Comparison of ENCODE assay signal across 9 cellular contexts in the genomic region with DNA sequence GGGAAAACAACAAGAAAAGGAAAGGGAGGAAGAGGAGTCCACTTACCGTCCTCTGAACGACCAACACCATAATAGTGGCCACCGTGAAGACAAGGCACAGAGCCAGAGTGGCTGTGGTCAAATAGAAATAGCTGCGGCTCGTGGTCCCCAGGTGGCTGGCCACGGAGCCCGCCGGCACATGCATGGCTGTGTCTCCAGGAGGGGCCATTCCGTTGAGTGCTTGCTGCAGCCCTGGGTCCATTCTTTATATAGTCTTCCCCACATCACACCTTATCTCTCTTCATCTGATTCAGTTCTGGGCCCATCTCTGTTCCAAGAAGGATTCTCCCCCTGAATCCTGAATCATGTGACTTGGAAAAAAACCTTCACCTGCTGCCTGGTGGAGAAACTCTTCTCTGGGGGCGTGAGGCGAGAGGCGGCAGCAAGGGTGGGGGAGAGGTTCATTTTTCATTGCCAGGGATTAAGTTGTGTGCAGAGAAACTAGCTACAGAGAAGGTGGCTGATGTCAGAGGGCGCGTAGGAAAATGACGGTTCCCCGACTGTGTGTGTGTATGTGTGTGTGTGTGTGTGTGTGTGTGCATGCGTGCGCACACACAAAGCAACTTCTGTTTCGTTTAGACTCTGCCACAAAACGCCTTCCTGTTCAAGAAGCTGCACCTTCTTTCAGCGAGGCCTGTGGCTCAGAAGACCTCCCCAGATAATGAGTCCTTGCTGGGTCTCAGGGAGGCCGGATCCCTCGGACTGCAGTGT. TPM values are rescaled to one million over a fixed set of nuclear protein-coding genes. Genes with fewer than 3 reads are reported as not detected.
A peak's percentile ranks its signal among the peaks of the same experiment; 100 is the strongest.
DNase-seq lines count a peak whose midpoint lies in the region; ATAC-seq and TF ChIP-seq lines count a peak whose summit lies in the region.
"Had no signal": no experiment of that assay in that cellular context is flagged by ENCODE, and none has a peak within 500 bp of the region (broad histone marks: within the 10 kb centered on the region; RNA-seq: fewer than 3 reads in every experiment).

A gene with protein sequence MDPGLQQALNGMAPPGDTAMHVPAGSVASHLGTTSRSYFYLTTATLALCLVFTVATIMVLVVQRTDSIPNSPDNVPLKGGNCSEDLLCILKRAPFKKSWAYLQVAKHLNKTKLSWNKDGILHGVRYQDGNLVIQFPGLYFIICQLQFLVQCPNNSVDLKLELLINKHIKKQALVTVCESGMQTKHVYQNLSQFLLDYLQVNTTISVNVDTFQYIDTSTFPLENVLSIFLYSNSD (minus strand): TSS at position 529 of the 750 bp plus-strand sequence. CDS start 288 bp downstream, at position 241.

- H3K27me3 ChIP-seq in GM23248 (replicated peaks; ENCODE audit: insufficient read depth) = peaks cover 34% of the 10 kb centered on the region

- peak within 1 kb of the TSS; percentile 97 for H3K27ac Mint-ChIP-seq in activated CD4-positive, alpha-beta memory T cell treated with anti-CD3 and anti-CD28 coated beads for 36 hours
- H3K27ac Mint-ChIP-seq in HFFc6 = no peak within 1 kb of the TSS

- no peak within 1 kb of the TSS for H3K4me2 ChIP-seq in GM23248 (ENCODE audit: unreplicated experiment)

- WGBS in GM23248 (ENCODE audit: low coverage in 1 of 2, low lambda C conversion rate in 2 of 2, missing lambda C conversion rate in 2 of 2), 2 experiments = 85 to 88% methylated on average over 23 of the region's 23 CpGs

- H3K27me3 Mint-ChIP-seq in activated CD4-positive, alpha-beta memory T cell treated with anti-CD3 and anti-CD28 coated beads for 36 hours = no peaks in the 10 kb centered on the region
- H3K27me3 Mint-ChIP-seq in HFFc6 (ENCODE audit: insufficient read depth) = peaks cover 44% of the 10 kb centered on the region

- no peaks in the 10 kb centered on the region for H3F3A ChIP-seq in GM23248 (ENCODE audit: insufficient read depth)

- H3K9me3 ChIP-seq in GM23248 (ENCODE audit: low read depth) = no peaks in the 10 kb centered on the region

- CTCF ChIA-PET in activated CD4-positive, alpha-beta memory T cell treated with anti-CD3 and anti-CD28 coated beads for 36 hours (lab: Charles Lee) = interaction anchor here (0.7 to 4.9 kb wide), 16 partner anchors 8 to 338 kb away, joined by 3 to 20 read pairs (median 4); no protein-coding TSS in a partner anchor

- H4K20me1 ChIP-seq in GM23248 (ENCODE audit: insufficient read depth) = no peaks in the 10 kb centered on the region

- DNase-seq in activated CD4-positive, alpha-beta memory T cell treated with anti-CD3 and anti-CD28 coated beads for 36 hours = peak; percentile 90
- DNase-seq in Right ventricle myocardium inferior (ENCODE audit: missing footprints) (peak; percentile 62), HFFc6 (no peak), GM23248 (no peak)
- peak; percentile 21 for DNase-seq in stimulated activated CD8-positive, alpha-beta memory T cell treated with anti-CD3 and anti-CD28 coated beads, Interleukin-15, amount 100 ng/mL, for 1 hour (ENCODE audit: low read depth)

- no peaks in the 10 kb centered on the region for H3K9me2 ChIP-seq in GM23248 (ENCODE audit: insufficient read depth)

- H3K36me3 ChIP-seq in GM23248 (ENCODE audit: low read depth) = no peaks in the 10 kb centered on the region

- H3K36me3 Mint-ChIP-seq in activated CD4-positive, alpha-beta memory T cell treated with anti-CD3 and anti-CD28 coated beads for 36 hours = peaks cover 28% of the 10 kb centered on the region
- H3K36me3 Mint-ChIP-seq in HFFc6 (ENCODE audit: low read depth) = no peaks in the 10 kb centered on the region

- no peak within 1 kb of the TSS for H3K9ac ChIP-seq in GM23248

- H3K9me3 Mint-ChIP-seq in activated CD4-positive, alpha-beta memory T cell treated with anti-CD3 and anti-CD28 coated beads for 36 hours = no peaks in the 10 kb centered on the region
- H3K9me3 Mint-ChIP-seq in HFFc6 = no peaks in the 10 kb centered on the region

- peaks cover 44% of the 10 kb centered on the region for H3K4me1 Mint-ChIP-seq in activated CD4-positive, alpha-beta memory T cell treated with anti-CD3 and anti-CD28 coated beads for 36 hours (ENCODE audit: low read depth)
- H3K4me1 Mint-ChIP-seq in HFFc6 (ENCODE audit: low read depth) = no peaks in the 10 kb centered on the region

- intact Hi-C loops in activated CD4-positive, alpha-beta memory T cell treated with anti-CD3 and anti-CD28 coated beads for 36 hours (cut with micrococcal nuclease) = loop anchor here (1.0 kb wide), 7 partner anchors 11 to 106 kb away; no protein-coding TSS in a partner anchor
- intact Hi-C loops in Right ventricle myocardium inferior (cut with DNase I) = no loop called here

- in situ Hi-C loops in GM23248 (cut with MboI) = no loop called here

- no peak for TF ChIP-seq CTCF in HFFc6 (IDR thresholded peaks at IDR 0.05)

- H3K4me3 Mint-ChIP-seq in activated CD4-positive, alpha-beta memory T cell treated with anti-CD3 and anti-CD28 coated beads for 36 hours = peak within 1 kb of the TSS; percentile 94
- H3K4me3 Mint-ChIP-seq in HFFc6 = no peak within 1 kb of the TSS

- POLR2A ChIA-PET in activated CD4-positive, alpha-beta memory T cell treated with anti-CD3 and anti-CD28 coated beads for 36 hours (lab: Charles Lee) = interaction anchor here (0.6 to 5.2 kb wide), 19 partner anchors 9 to 244 kb away, joined by 3 to 78 read pairs (median 5); no protein-coding TSS in a partner anchor

- H3K79me2 ChIP-seq in GM23248 (ENCODE audit: insufficient read depth) = no peaks in the 10 kb centered on the region

- H3K4me1 ChIP-seq in GM23248 (ENCODE audit: insufficient read depth) = no peaks in the 10 kb centered on the region

- H3K4me3 ChIP-seq in GM23248 = no peak within 1 kb of the TSS

- no peak within 1 kb of the TSS for H3K27ac ChIP-seq in GM23248

- ATAC-seq in HG02938 (IDR thresholded peaks at IDR 0.05; ENCODE audit: unreplicated experiment) (peak; percentile 52), Right ventricle myocardium inferior (peak; percentile 31), HG03095 (IDR thresholded peaks at IDR 0.05; ENCODE audit: unreplicated experiment) (no peak), HG02970 (IDR thresholded peaks at IDR 0.05; ENCODE audit: low FRiP score, unreplicated experiment) (no peak)

- H2AFZ ChIP-seq in GM23248 = no peak within 1 kb of the TSS

RNA-seq across cellular contexts. Expression of the gene that starts here (rescaled TPM):
- 10 to 100 TPM; 37.9 to 38.7 TPM for total RNA-seq in activated CD4-positive, alpha-beta memory T cell treated with anti-CD3 and anti-CD28 coated beads for 36 hours
- 0.57 TPM for total RNA-seq in Right ventricle myocardium inferior
- not detected for total RNA-seq in HFFc6 (2021; fragmentation: NEBNext Ultra II Directional; extraction: Animal tissue kit (Norgen Biotek cat#: 25700))
- not detected in 2 replicates for total RNA-seq in GM23248 (2014; rRNA removed; shearing (Covaris generic))
- not detected in 2 replicates for polyA plus RNA-seq in GM23248 (2016; fragmentation: Nextera tagmentation; extraction: Ambion mirVana)
- total RNA-seq: epithelial cell of proximal tubule had no signal

Comparison
In these comparisons a context has a peak if more than half of its experiments do, and no peak if none do; other contexts are left out.
1. RNA of the gene that starts here (total RNA-seq): 37.9 to 38.7 TPM in activated CD4-positive, alpha-beta memory T cell treated with anti-CD3 and anti-CD28 coated beads for 36 hours; 0.57 TPM in Right ventricle myocardium inferior (single experiment), not detected in HFFc6 and not detected in GM23248; every median in the first group is over 10 times any median in the second.
2. Peak in DNase-seq and ATAC-seq in Right ventricle myocardium inferior; RNA of the gene not detected or under 1 TPM.
3. DNase-seq: peak in activated CD4-positive, alpha-beta memory T cell treated with anti-CD3 and anti-CD28 coated beads for 36 hours (single experiment) and stimulated activated CD8-positive, alpha-beta memory T cell treated with anti-CD3 and anti-CD28 coated beads, Interleukin-15, amount 100 ng/mL, for 1 hour (single experiment); none in HFFc6 (single experiment) and GM23248 (single experiment).